13 cellular contexts compared by ENCODE assay signal in the genomic region with DNA sequence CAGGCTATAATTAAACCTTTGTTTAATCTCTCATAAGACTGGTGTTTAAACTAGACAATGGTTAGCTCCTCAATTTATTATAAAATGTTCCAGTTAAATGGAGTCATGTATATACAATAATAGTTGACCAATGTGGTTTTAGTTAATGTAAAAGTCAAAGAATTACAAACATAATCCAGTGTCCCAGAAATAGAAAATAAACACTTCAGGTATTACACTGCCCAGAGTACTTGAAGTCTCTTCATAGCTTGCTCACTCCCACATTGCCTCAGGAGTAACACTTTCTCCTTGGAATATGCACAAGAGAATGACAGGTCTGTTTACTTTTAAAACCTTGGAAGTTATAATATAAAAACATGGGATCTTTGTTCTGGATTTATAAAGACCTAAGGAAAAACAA.
DNase-seq lines count a peak whose midpoint lies in the region; ATAC-seq and TF ChIP-seq lines count a peak whose summit lies in the region.
"Had no signal": no experiment of that assay in that cellular context is flagged by ENCODE, and none has a peak within 500 bp of the region (broad histone marks: within the 10 kb centered on the region; RNA-seq: fewer than 3 reads in every experiment).

No MANE protein-coding gene starts in this region.

- intact Hi-C loops in CD8-positive, alpha-beta T cell (cut with DNase I, micrococcal nuclease): loop anchor here (2.0 to 5.0 kb wide), 3 partner anchors 16 to 56 kb away; no protein-coding TSS in a partner anchor
- intact Hi-C loops in PC-9 (cut with micrococcal nuclease; ENCODE audit: unreplicated experiment): no loop called here

- no peaks in the 10 kb centered on the region for H3K27me3 Mint-ChIP-seq in CD8-positive, alpha-beta T cell (ENCODE audit: low read depth)

- peak overlapping the region; percentile 5 for H3K27ac ChIP-seq in CD8-positive, alpha-beta T cell (ENCODE audit: low read depth, low read length)
- H3K27ac ChIP-seq in PC-9 (peak overlapping the region; percentile 11; the same call in 1 of the 2 replicates), muscle layer of duodenum (ENCODE audit: low read length) (peak overlapping the region; percentile 48)
- H3K27ac ChIP-seq: 22Rv1 had no signal

- H3K9me2 ChIP-seq in PC-9 (ENCODE audit: insufficient read depth): no peaks in the 10 kb centered on the region

- no peak overlapping the region for H3K4me3 Mint-ChIP-seq in CD8-positive, alpha-beta T cell
- H3K4me3 Mint-ChIP-seq: neural crest cell had no signal

- no peaks in the 10 kb centered on the region for H3K9me3 Mint-ChIP-seq in CD8-positive, alpha-beta T cell
- H3K9me3 Mint-ChIP-seq: neural crest cell had no signal

- H3K4me1 ChIP-seq in CD8-positive, alpha-beta T cell (ENCODE audit: insufficient read depth, low read length): peaks cover 69% of the 10 kb centered on the region
- H3K4me1 ChIP-seq in PC-9 (replicated peaks; ENCODE audit: insufficient read depth): peaks cover 24% of the 10 kb centered on the region
- peaks cover 6 to 24% of the 10 kb centered on the region in 2 donors for H3K4me1 ChIP-seq in muscle layer of duodenum (ENCODE audit: control insufficient read depth in 1 of 2, insufficient read depth in 2 of 2, low read length in 2 of 2)

- peaks cover 40% of the 10 kb centered on the region; the same call in 1 of the 2 replicates for H4K20me1 ChIP-seq in PC-9 (ENCODE audit: insufficient read depth)

- H3K36me3 ChIP-seq in CD8-positive, alpha-beta T cell (ENCODE audit: insufficient read depth, low read length): peaks cover 39% of the 10 kb centered on the region
- H3K36me3 ChIP-seq in PC-9 (ENCODE audit: low read depth): peaks cover 86% of the 10 kb centered on the region
- peaks cover 0 to 20% of the 10 kb centered on the region in 2 donors for H3K36me3 ChIP-seq in muscle layer of duodenum (ENCODE audit: control insufficient read depth in 1 of 2, insufficient read depth in 2 of 2, low read length in 2 of 2)

- ATAC-seq in CD8-positive, alpha-beta T cell: no peak
- no peak for ATAC-seq in HG03378 (IDR thresholded peaks at IDR 0.05; ENCODE audit: unreplicated experiment)
- ATAC-seq: HCT116 had no signal

- peak overlapping the region; percentile 94 for H3K27ac Mint-ChIP-seq in CD8-positive, alpha-beta T cell

- peaks cover 88% of the 10 kb centered on the region for H3K4me1 Mint-ChIP-seq in CD8-positive, alpha-beta T cell (ENCODE audit: low read depth)

- no peaks in the 10 kb centered on the region for H3K27me3 ChIP-seq in CD8-positive, alpha-beta T cell (ENCODE audit: insufficient read depth, low read length)
- H3K27me3 ChIP-seq in PC-9 (ENCODE audit: insufficient read depth, low read depth) (no peaks in the 10 kb centered on the region), muscle layer of duodenum (ENCODE audit: low read depth, low read length) (no peaks in the 10 kb centered on the region)

- H3K4me2 ChIP-seq in PC-9: no peak overlapping the region

- TF ChIP-seq CTCF in CD8-positive, alpha-beta T cell (IDR thresholded peaks at IDR 0.05): no peak
- TF ChIP-seq CTCF in PC-9 (conservative IDR thresholded peaks at IDR 0.05): no peak

- H3F3A ChIP-seq in PC-9 (ENCODE audit: insufficient read depth, low read depth): peaks cover 52% of the 10 kb centered on the region

- DNase-seq in DMS153 (lab: John Stamatoyannopoulos, UW): peak; percentile 5
- DNase-seq in DMS153 treated with DMSO at 0.1 percent for 48 hours (lab: John Stamatoyannopoulos, UW; ENCODE audit: unreplicated experiment): no peak
- no peak for DNase-seq in CD8-positive, alpha-beta T cell
- DNase-seq in PC-9: no peak
- DNase-seq in SHP77 (lab: John Stamatoyannopoulos, UW): no peak
- no peak for DNase-seq in midbrain (lab: John Stamatoyannopoulos, UW)
- DNase-seq: activated gamma-delta T cell treated with Interleukin-2 at 50 U/mL for 16 hours, caudate nucleus had no signal

- no peaks in the 10 kb centered on the region for H3K9me3 ChIP-seq in CD8-positive, alpha-beta T cell (ENCODE audit: low read length)
- H3K9me3 ChIP-seq in PC-9 (ENCODE audit: insufficient read depth, low read depth): no peaks in the 10 kb centered on the region
- H3K9me3 ChIP-seq in muscle layer of duodenum (ENCODE audit: control insufficient read depth in 1 of 2, low read length in 2 of 2): no peaks in the 10 kb centered on the region

- H3K79me2 ChIP-seq in PC-9 (ENCODE audit: low read depth): peaks cover 43% of the 10 kb centered on the region

- CTCF ChIA-PET in CD8-positive, alpha-beta T cell (lab: Charles Lee): interaction anchor here (0.8 to 1.4 kb wide), 5 partner anchors 9 to 94 kb away, joined by 3 to 5 read pairs (median 3); partner anchors contain the start of gene SLC38A1
- CTCF ChIA-PET in PC-9 (lab: Charles Lee): interaction anchor here (0.6 kb wide), 1 partner anchor 83 kb away, joined by 4 read pairs; no protein-coding TSS in a partner anchor

- peaks cover 88% of the 10 kb centered on the region for H3K36me3 Mint-ChIP-seq in CD8-positive, alpha-beta T cell

- H3K4me3 ChIP-seq in CD8-positive, alpha-beta T cell (ENCODE audit: low read depth, low read length): no peak overlapping the region
- no peak overlapping the region for H3K4me3 ChIP-seq in PC-9
- H3K4me3 ChIP-seq in muscle layer of duodenum (ENCODE audit: low read depth in 1 of 2, low read length in 2 of 2): no peak overlapping the region

- H2AFZ ChIP-seq in PC-9: no peak overlapping the region

- BruUV-seq in PC-9 (replicated peaks; lab: Mats Ljungman, UMichigan): no TSS peak

- POLR2A ChIA-PET in CD8-positive, alpha-beta T cell (lab: Charles Lee): interaction anchor here (1.6 to 4.0 kb wide), 5 partner anchors 9 to 61 kb away, joined by 5 to 34 read pairs (median 8); partner anchors contain the start of gene SLC38A1
- POLR2A ChIA-PET in PC-9 (lab: Charles Lee; ENCODE audit: unreplicated experiment): interaction anchor here (0.6 to 0.7 kb wide), 3 partner anchors 71 to 999 kb away, joined by 3 to 4 read pairs (median 4); no protein-coding TSS in a partner anchor
